ENCODE assay signal across 17 cellular contexts in genomic region chr3:40465456-40465855, GRCh38. TPM values are rescaled to one million over a fixed set of nuclear protein-coding genes. Genes with fewer than 3 reads are reported as not detected.
DNase-seq lines count a peak whose midpoint lies in the region; ATAC-seq and TF ChIP-seq lines count a peak whose summit lies in the region.
"Had no signal": no experiment of that assay in that cellular context is flagged by ENCODE, and none has a peak within 500 bp of the region (broad histone marks: within the 10 kb centered on the region; RNA-seq: fewer than 3 reads in every experiment).

No MANE protein-coding gene starts in this region.

- no peaks in the 10 kb centered on the region for H3K27me3 ChIP-seq in endodermal cell (ENCODE audit: control insufficient read depth, insufficient read depth, low read length, poor library complexity, severe bottlenecking)
- H3K27me3 ChIP-seq in colonic mucosa: no peaks in the 10 kb centered on the region
- H3K27me3 ChIP-seq: testis had no signal

- H3K9me3 Mint-ChIP-seq in activated naive CD4-positive, alpha-beta T cell treated with anti-CD3 and anti-CD28 coated beads, Interleukin-2, amount 50 U/mL, for 24 hours: no peaks in the 10 kb centered on the region
- no peaks in the 10 kb centered on the region for H3K9me3 Mint-ChIP-seq in endodermal cell
- no peaks in the 10 kb centered on the region for H3K9me3 Mint-ChIP-seq in stimulated activated effector memory CD8-positive, alpha-beta T cell treated with anti-CD3 and anti-CD28 coated beads, Interleukin-12 subunit alpha, Interleukin-12 subunit beta, amount 100 ng/mL, for 72 hours

- no peak overlapping the region for H3K27ac ChIP-seq in endodermal cell (ENCODE audit: low read depth, low read length)
- H3K27ac ChIP-seq in colonic mucosa: no peak overlapping the region
- H3K27ac ChIP-seq: testis, WERI-Rb-1 had no signal

- TF ChIP-seq CTCF in endodermal cell (conservative IDR thresholded peaks at IDR 0.05): no peak
- TF ChIP-seq CTCF in colonic mucosa (IDR thresholded peaks at IDR 0.05): no peak

- H3K36me3 ChIP-seq in endodermal cell (ENCODE audit: control insufficient read depth, insufficient read depth, low read length) (peaks cover 44% of the 10 kb centered on the region), colonic mucosa (peaks cover 16% of the 10 kb centered on the region)

- no peak for DNase-seq in activated naive CD4-positive, alpha-beta T cell treated with anti-CD3 and anti-CD28 coated beads, Interleukin-2, amount 50 U/mL, for 16 hours
- DNase-seq in NCI-H2029 treated with DMSO at 0.1 percent for 48 hours (lab: John Stamatoyannopoulos, UW): peak; percentile 52
- no peak for DNase-seq in endodermal cell
- no peak for DNase-seq in stimulated activated effector memory CD8-positive, alpha-beta T cell treated with anti-CD3 and anti-CD28 coated beads, Interleukin-12 subunit alpha, Interleukin-12 subunit beta, amount 100 ng/mL, for 72 hours (ENCODE audit: low spot score in 2 of 2)
- DNase-seq in colonic mucosa: no peak
- DNase-seq in cortex of kidney (lab: John Stamatoyannopoulos, UW): no peak
- no peak for DNase-seq in COLO668 (lab: John Stamatoyannopoulos, UW; ENCODE audit: unreplicated experiment)
- DNase-seq: DMS153; hypothalamus; KG1; NCI-H1092; NCI-H2171; NCI-H774; stimulated activated CD4-positive, alpha-beta T cell treated with anti-CD3 and anti-CD28 coated beads, Interleukin-4, amount 100 ng/mL, for 1 hour; testis; WERI-Rb-1 had no signal

- 90 to 100% methylated on average over 2 of the region's 2 CpGs for WGBS in endodermal cell (ENCODE audit: insufficient coverage in 1 of 2, insufficient read length in 1 of 2), 2 experiments

- H3K9me3 ChIP-seq in endodermal cell (ENCODE audit: control insufficient read depth, low read length) (no peaks in the 10 kb centered on the region), colonic mucosa (no peaks in the 10 kb centered on the region)
- H3K9me3 ChIP-seq: testis had no signal

- no peak for ATAC-seq in stimulated activated effector memory CD8-positive, alpha-beta T cell treated with anti-CD3 and anti-CD28 coated beads, Interleukin-12 subunit alpha, Interleukin-12 subunit beta, amount 100 ng/mL, for 72 hours

- H3K4me3 ChIP-seq in endodermal cell (ENCODE audit: low read length) (no peak overlapping the region), colonic mucosa (no peak overlapping the region)
- H3K4me3 ChIP-seq: testis had no signal

- no peaks in the 10 kb centered on the region for H3K4me1 ChIP-seq in endodermal cell (ENCODE audit: control insufficient read depth, insufficient read depth, low read length)
- no peaks in the 10 kb centered on the region for H3K4me1 ChIP-seq in colonic mucosa
- H3K4me1 ChIP-seq: testis had no signal

- H3K27me3 Mint-ChIP-seq in activated naive CD4-positive, alpha-beta T cell treated with anti-CD3 and anti-CD28 coated beads, Interleukin-2, amount 50 U/mL, for 24 hours: no peaks in the 10 kb centered on the region
- H3K27me3 Mint-ChIP-seq in endodermal cell (ENCODE audit: insufficient read depth): no peaks in the 10 kb centered on the region

- H3K4me3 Mint-ChIP-seq in activated naive CD4-positive, alpha-beta T cell treated with anti-CD3 and anti-CD28 coated beads, Interleukin-2, amount 50 U/mL, for 24 hours: no peak overlapping the region
- H3K4me3 Mint-ChIP-seq in endodermal cell: no peak overlapping the region
- H3K4me3 Mint-ChIP-seq in stimulated activated effector memory CD8-positive, alpha-beta T cell treated with anti-CD3 and anti-CD28 coated beads, Interleukin-12 subunit alpha, Interleukin-12 subunit beta, amount 100 ng/mL, for 72 hours: no peak overlapping the region

- H3K4me1 Mint-ChIP-seq in activated naive CD4-positive, alpha-beta T cell treated with anti-CD3 and anti-CD28 coated beads, Interleukin-2, amount 50 U/mL, for 24 hours: peaks cover 40% of the 10 kb centered on the region
- H3K4me1 Mint-ChIP-seq in endodermal cell: no peaks in the 10 kb centered on the region
- H3K4me1 Mint-ChIP-seq in stimulated activated effector memory CD8-positive, alpha-beta T cell treated with anti-CD3 and anti-CD28 coated beads, Interleukin-12 subunit alpha, Interleukin-12 subunit beta, amount 100 ng/mL, for 72 hours: peaks cover 16% of the 10 kb centered on the region

- H3K27ac Mint-ChIP-seq in activated naive CD4-positive, alpha-beta T cell treated with anti-CD3 and anti-CD28 coated beads, Interleukin-2, amount 50 U/mL, for 24 hours: peak overlapping the region; percentile 87
- H3K27ac Mint-ChIP-seq in endodermal cell: peak overlapping the region; percentile 0
- H3K27ac Mint-ChIP-seq in stimulated activated effector memory CD8-positive, alpha-beta T cell treated with anti-CD3 and anti-CD28 coated beads, Interleukin-12 subunit alpha, Interleukin-12 subunit beta, amount 100 ng/mL, for 72 hours: peak overlapping the region; percentile 77

- H3K9ac ChIP-seq in endodermal cell (ENCODE audit: extremely low read depth, low read length, poor library complexity, severe bottlenecking): no peak overlapping the region
- H3K9ac ChIP-seq in colonic mucosa (ENCODE audit: low read depth in 2 of 2, low read length in 2 of 2): no peak overlapping the region

- intact Hi-C loops in colonic mucosa (cut with DNase I): no loop called here

- peaks cover 33% of the 10 kb centered on the region for H3K36me3 Mint-ChIP-seq in activated naive CD4-positive, alpha-beta T cell treated with anti-CD3 and anti-CD28 coated beads, Interleukin-2, amount 50 U/mL, for 24 hours
- peaks cover 37% of the 10 kb centered on the region for H3K36me3 Mint-ChIP-seq in endodermal cell (ENCODE audit: low read depth)
- peaks cover 74% of the 10 kb centered on the region for H3K36me3 Mint-ChIP-seq in stimulated activated effector memory CD8-positive, alpha-beta T cell treated with anti-CD3 and anti-CD28 coated beads, Interleukin-12 subunit alpha, Interleukin-12 subunit beta, amount 100 ng/mL, for 72 hours

RNA-seq across cellular contexts. Expression of gene RPL14, which starts 8.3 kb away (rescaled TPM):
- total RNA-seq in endodermal cell: 1,000 to 10,000 TPM; 1,691 to 2,241 TPM
- 1,100 TPM for polyA plus RNA-seq in endodermal cell (2013, experiment 1 of 2)
- 1,049 TPM for polyA plus RNA-seq in endodermal cell (2013, experiment 2 of 2)
- total RNA-seq in colonic mucosa: 1,000 to 10,000 TPM; 1,699 to 1,906 TPM

RNA-seq across cellular contexts. Expression of gene ZNF619, which starts 11.5 kb away (rescaled TPM):
- 10 to 100 TPM in 1 of 2 donors, 1 to 10 TPM in 1; 6.9 to 13.7 TPM for total RNA-seq in endodermal cell
- polyA plus RNA-seq in endodermal cell (2013, experiment 1 of 2): 2.6 TPM
- polyA plus RNA-seq in endodermal cell (2013, experiment 2 of 2): 2.4 TPM
- 1 to 10 TPM; 6.2 to 7.7 TPM for total RNA-seq in colonic mucosa

RNA-seq across cellular contexts. Expression of gene ZNF620, which starts 40.4 kb away (rescaled TPM):
- total RNA-seq in endodermal cell (10 to 100 TPM; 17.0 to 19.3 TPM), colonic mucosa (1 to 10 TPM; 4.0 to 4.6 TPM)
- 13.3 TPM for polyA plus RNA-seq in endodermal cell (2013, experiment 1 of 2)
- polyA plus RNA-seq in endodermal cell (2013, experiment 2 of 2): 12.2 TPM

RNA-seq across cellular contexts. Expression of gene ZNF621, which starts 59.3 kb away (rescaled TPM):
- total RNA-seq in endodermal cell (10 to 100 TPM; 21.3 to 32.1 TPM), colonic mucosa (10 to 100 TPM; 13.5 to 14.3 TPM)
- 22.1 TPM for polyA plus RNA-seq in endodermal cell (2013, experiment 1 of 2)
- 19.2 TPM for polyA plus RNA-seq in endodermal cell (2013, experiment 2 of 2)

Comparison
In these comparisons a context has a peak if more than half of its experiments do, and no peak if none do; other contexts are left out.
1. H3K27ac Mint-ChIP-seq: peak in every context shown above with its lines; median percentile 87 in activated naive CD4-positive, alpha-beta T cell treated with anti-CD3 and anti-CD28 coated beads, Interleukin-2, amount 50 U/mL, for 24 hours; 77 in stimulated activated effector memory CD8-positive, alpha-beta T cell treated with anti-CD3 and anti-CD28 coated beads, Interleukin-12 subunit alpha, Interleukin-12 subunit beta, amount 100 ng/mL, for 72 hours; 0 in endodermal cell.